Comparison of ENCODE assay signal across 13 cellular contexts in the genomic region with DNA sequence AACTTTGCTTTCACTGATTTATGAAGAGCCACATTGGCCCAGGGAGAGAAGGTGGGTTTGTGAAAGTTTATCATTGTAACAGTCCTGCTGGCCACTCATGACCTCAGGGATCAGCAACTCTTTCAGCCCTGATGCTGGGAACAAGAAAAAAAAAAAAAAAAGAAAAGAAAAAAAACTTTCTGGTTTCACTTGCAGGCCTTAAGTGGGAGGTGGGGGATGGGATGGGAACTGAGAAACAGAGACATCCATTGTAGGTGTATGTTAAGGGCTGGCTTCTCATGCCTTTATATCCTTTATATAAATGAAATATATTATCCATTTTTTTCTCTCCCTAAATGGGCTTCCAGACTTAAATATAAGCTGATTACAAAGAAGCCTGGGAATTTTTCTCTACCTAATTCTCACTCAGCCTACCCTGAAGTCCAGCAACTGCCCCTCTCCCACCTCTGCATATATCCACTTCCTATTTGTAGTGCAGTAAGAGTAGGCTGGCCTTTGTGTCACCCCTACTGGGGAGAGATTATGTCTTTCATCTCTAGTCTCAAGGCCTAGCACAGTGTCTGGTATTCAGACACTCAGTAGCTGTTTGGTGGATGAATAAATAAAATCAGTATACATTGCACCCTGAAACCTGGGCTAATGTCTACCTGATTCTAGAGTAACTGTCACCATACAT.
"Had no signal": no experiment of that assay in that cellular context is flagged by ENCODE, and none has a peak within 500 bp of the region (broad histone marks: within the 10 kb centered on the region; RNA-seq: fewer than 3 reads in every experiment).

No MANE protein-coding gene starts in this region.

- H3K9me3 Mint-ChIP-seq: activated CD4-positive, alpha-beta memory T cell treated with anti-CD3 and anti-CD28 coated beads, Interleukin-2, amount 10 ng/mL, durations not matched to agents 7 days and 5 days; stimulated activated naive CD8-positive, alpha-beta T cell treated with anti-CD3 and anti-CD28 coated beads, Interleukin-15, amount 100 ng/mL, for 72 hours had no signal

- H3K4me3 ChIP-seq: psoas muscle, testis had no signal

- H3K4me3 Mint-ChIP-seq: activated CD4-positive, alpha-beta memory T cell treated with anti-CD3 and anti-CD28 coated beads, Interleukin-2, amount 10 ng/mL, durations not matched to agents 7 days and 5 days; effector memory CD8-positive, alpha-beta T cell; stimulated activated naive CD8-positive, alpha-beta T cell treated with anti-CD3 and anti-CD28 coated beads, Interleukin-15, amount 100 ng/mL, for 72 hours had no signal

- ATAC-seq: effector memory CD8-positive, alpha-beta T cell; left ventricle myocardium superior; psoas muscle; stimulated activated naive CD8-positive, alpha-beta T cell treated with anti-CD3 and anti-CD28 coated beads, Interleukin-15, amount 100 ng/mL, for 72 hours had no signal

- H3K27ac ChIP-seq: psoas muscle, testis had no signal

- H3K4me1 Mint-ChIP-seq: activated CD4-positive, alpha-beta memory T cell treated with anti-CD3 and anti-CD28 coated beads, Interleukin-2, amount 10 ng/mL, durations not matched to agents 7 days and 5 days; stimulated activated naive CD8-positive, alpha-beta T cell treated with anti-CD3 and anti-CD28 coated beads, Interleukin-15, amount 100 ng/mL, for 72 hours had no signal

- H3K27me3 Mint-ChIP-seq: activated CD4-positive, alpha-beta memory T cell treated with anti-CD3 and anti-CD28 coated beads, Interleukin-2, amount 10 ng/mL, durations not matched to agents 7 days and 5 days; effector memory CD8-positive, alpha-beta T cell; stimulated activated naive CD8-positive, alpha-beta T cell treated with anti-CD3 and anti-CD28 coated beads, Interleukin-15, amount 100 ng/mL, for 72 hours had no signal

- H3K27me3 ChIP-seq: testis had no signal

- DNase-seq: activated CD4-positive, alpha-beta memory T cell treated with anti-CD3 and anti-CD28 coated beads, Interleukin-2, amount 10 ng/mL, durations not matched to agents 7 days and 5 days; activated CD4-positive, alpha-beta T cell treated with anti-CD3 and anti-CD28 coated beads for 1 hour; activated T-cell treated with anti-CD3 and anti-CD28 coated beads, Interleukin-2, amount 50 U/mL, for 48 hours; central memory CD4-positive, alpha-beta T cell; effector memory CD8-positive, alpha-beta T cell; hippocampal formation; left ventricle myocardium superior; psoas muscle; stimulated activated CD4-positive, alpha-beta T cell treated with anti-CD3 and anti-CD28 coated beads, Interleukin-12 subunit alpha, Interleukin-12 subunit beta, amount 100 ng/mL, for 4 hours; stimulated activated CD4-positive, alpha-beta T cell treated with anti-CD3 and anti-CD28 coated beads, Interleukin-4, amount 100 ng/mL, for 1 hour; stimulated activated naive CD8-positive, alpha-beta T cell treated with anti-CD3 and anti-CD28 coated beads, Interleukin-15, amount 100 ng/mL, for 72 hours; T-helper 9 cell; testis had no signal

- H3K27ac Mint-ChIP-seq: activated CD4-positive, alpha-beta memory T cell treated with anti-CD3 and anti-CD28 coated beads, Interleukin-2, amount 10 ng/mL, durations not matched to agents 7 days and 5 days; effector memory CD8-positive, alpha-beta T cell had no signal

- H3K4me1 ChIP-seq: testis had no signal

- H3K9me3 ChIP-seq: psoas muscle, testis had no signal
